8 cellular contexts compared by ENCODE assay signal in genomic region chr12:42326466-42327226, GRCh38. TPM values are rescaled to one million over a fixed set of nuclear protein-coding genes. Genes with fewer than 3 reads are reported as not detected.
A peak's percentile ranks its signal among the peaks of the same experiment; 100 is the strongest.
DNase-seq lines count a peak whose midpoint lies in the region; ATAC-seq and TF ChIP-seq lines count a peak whose summit lies in the region.

No MANE protein-coding gene starts in this region.

- H2AFZ ChIP-seq in neural progenitor cell (replicated peaks), result peak overlapping the region; percentile 85

- peaks cover 6% of the 10 kb centered on the region for H3F3A ChIP-seq in neural progenitor cell (ENCODE audit: low read depth)

- H3K27me3 ChIP-seq in CD4-positive, alpha-beta T cell (ENCODE audit: control insufficient read depth, insufficient read depth, low read length), result no peaks in the 10 kb centered on the region
- no peaks in the 10 kb centered on the region for H3K27me3 ChIP-seq in HUES48 (ENCODE audit: control insufficient read depth, insufficient read depth, low read length)
- no peaks in the 10 kb centered on the region for H3K27me3 ChIP-seq in neural progenitor cell

- POLR2A ChIA-PET in CD4-positive, alpha-beta T cell (lab: Charles Lee), result interaction anchor here (0.6 to 2.0 kb wide), 8 partner anchors 88 to 1509 kb away, joined by 3 to 11 read pairs (median 4); partner anchors contain the start of genes GXYLT1, IRAK4, PUS7L and TMEM117
- POLR2A ChIA-PET in activated CD4-positive, alpha-beta memory T cell treated with anti-CD3 and anti-CD28 coated beads for 36 hours (lab: Charles Lee), result interaction anchor here (0.6 to 1.6 kb wide), 2 partner anchors 19 to 27 kb away, joined by 3 to 7 read pairs; no protein-coding TSS in a partner anchor

- H3K9ac ChIP-seq in HUES48 (ENCODE audit: low read depth, low read length) (peak overlapping the region; percentile 74), neural progenitor cell (peak overlapping the region; percentile 78)

- intact Hi-C loops in CD4-positive, alpha-beta T cell (cut with DNase I, micrococcal nuclease), result loop anchor here (2.0 kb wide), 4 partner anchors 88 to 188 kb away; partner anchors contain the start of genes GXYLT1 (in 1 of the 2) and YAF2 (in 1 of the 2)
- intact Hi-C loops in activated CD4-positive, alpha-beta memory T cell treated with anti-CD3 and anti-CD28 coated beads for 36 hours (cut with micrococcal nuclease), result loop anchor here (1.0 to 5.0 kb wide), 8 partner anchors 16 to 228 kb away; no protein-coding TSS in a partner anchor

- H3K4me2 ChIP-seq in neural progenitor cell, result peak overlapping the region; percentile 82

- peak overlapping the region; percentile 90 for H3K4me3 ChIP-seq in HUES48 (ENCODE audit: low read depth, low read length)
- H3K4me3 ChIP-seq in neural progenitor cell, result peak overlapping the region; percentile 79

- TF ChIP-seq CTCF in CD4-positive, alpha-beta T cell (IDR thresholded peaks at IDR 0.05), result no peak
- TF ChIP-seq CTCF in neural progenitor cell (IDR thresholded peaks at IDR 0.05), result no peak

- peaks cover 43% of the 10 kb centered on the region for H4K20me1 ChIP-seq in neural progenitor cell (ENCODE audit: low read depth)

- peak overlapping the region; percentile 79 for H3K27ac ChIP-seq in CD4-positive, alpha-beta T cell (ENCODE audit: low read depth, low read length)
- H3K27ac ChIP-seq in HUES48 (ENCODE audit: low read depth, low read length), result peak overlapping the region; percentile 96
- H3K27ac ChIP-seq in neural progenitor cell, result peak overlapping the region; percentile 88

- no peaks in the 10 kb centered on the region for H3K9me3 ChIP-seq in CD4-positive, alpha-beta T cell (ENCODE audit: control insufficient read depth, low read length)
- H3K9me3 ChIP-seq in HUES48 (ENCODE audit: control insufficient read depth, insufficient read depth, low read length) (no peaks in the 10 kb centered on the region), neural progenitor cell (ENCODE audit: low read depth) (no peaks in the 10 kb centered on the region)

- H3K36me3 Mint-ChIP-seq in CD4-positive, alpha-beta T cell (ENCODE audit: low read depth), result peaks cover 39% of the 10 kb centered on the region
- peaks cover 11% of the 10 kb centered on the region for H3K36me3 Mint-ChIP-seq in activated CD4-positive, alpha-beta memory T cell treated with anti-CD3 and anti-CD28 coated beads for 36 hours
- H3K36me3 Mint-ChIP-seq in neural progenitor cell, result peaks cover 1% of the 10 kb centered on the region

- CTCF ChIA-PET in CD4-positive, alpha-beta T cell (lab: Charles Lee), result interaction anchor here (0.7 to 1.8 kb wide), 3 partner anchors 31 to 175 kb away, joined by 3 to 4 read pairs (median 4); no protein-coding TSS in a partner anchor
- CTCF ChIA-PET in activated CD4-positive, alpha-beta memory T cell treated with anti-CD3 and anti-CD28 coated beads for 36 hours (lab: Charles Lee), result interaction anchor here (0.9 to 2.8 kb wide), 4 partner anchors 9 to 200 kb away, joined by 3 to 8 read pairs (median 4); partner anchors contain the start of gene GXYLT1

- H3K9me3 Mint-ChIP-seq in CD4-positive, alpha-beta T cell, result no peaks in the 10 kb centered on the region
- H3K9me3 Mint-ChIP-seq in activated CD4-positive, alpha-beta memory T cell treated with anti-CD3 and anti-CD28 coated beads for 36 hours, result no peaks in the 10 kb centered on the region
- H3K9me3 Mint-ChIP-seq in neural progenitor cell, result no peaks in the 10 kb centered on the region

- H3K4me1 ChIP-seq in HUES48 (ENCODE audit: control insufficient read depth, insufficient read depth, low read length), result peaks cover 22% of the 10 kb centered on the region
- H3K4me1 ChIP-seq in neural progenitor cell, result peaks cover 13% of the 10 kb centered on the region

- H3K27ac Mint-ChIP-seq in CD4-positive, alpha-beta T cell, result peak overlapping the region; percentile 97
- peak overlapping the region; percentile 91 for H3K27ac Mint-ChIP-seq in activated CD4-positive, alpha-beta memory T cell treated with anti-CD3 and anti-CD28 coated beads for 36 hours
- peak overlapping the region; percentile 97 for H3K27ac Mint-ChIP-seq in neural progenitor cell

- H3K36me3 ChIP-seq in HUES48 (ENCODE audit: control insufficient read depth, insufficient read depth, low read length) (peaks cover 15% of the 10 kb centered on the region), neural progenitor cell (peaks cover 11% of the 10 kb centered on the region)

- peaks cover 74% of the 10 kb centered on the region for H3K79me2 ChIP-seq in neural progenitor cell (ENCODE audit: low read depth)

- peak; percentile 36 for ATAC-seq in CD4-positive, alpha-beta T cell (ENCODE audit: poor library complexity)
- ATAC-seq in GM19043 (IDR thresholded peaks at IDR 0.05; ENCODE audit: low read depth, unreplicated experiment), result peak; percentile 19

- peak in 1 of 10 experiments; percentile 16 for DNase-seq in CD4-positive, alpha-beta T cell
- DNase-seq in activated CD4-positive, alpha-beta memory T cell treated with anti-CD3 and anti-CD28 coated beads for 36 hours, result peak; percentile 25
- DNase-seq in fibroblast of peridontal ligament (ENCODE audit: extremely low read depth) (peak; percentile 65), neural progenitor cell (ENCODE audit: low spot score) (peak; percentile 11), NCI-H1092 (lab: John Stamatoyannopoulos, UW) (no peak)
- DNase-seq in activated CD8-positive, alpha-beta memory T cell treated with anti-CD3 and anti-CD28 coated beads, Interleukin-2, amount 50 U/mL, for 4 hours, result no peak

- H3K27me3 Mint-ChIP-seq in CD4-positive, alpha-beta T cell, result no peaks in the 10 kb centered on the region
- no peaks in the 10 kb centered on the region for H3K27me3 Mint-ChIP-seq in activated CD4-positive, alpha-beta memory T cell treated with anti-CD3 and anti-CD28 coated beads for 36 hours
- no peaks in the 10 kb centered on the region for H3K27me3 Mint-ChIP-seq in neural progenitor cell (ENCODE audit: insufficient read depth, low read depth)

- peaks cover 68% of the 10 kb centered on the region for H3K4me1 Mint-ChIP-seq in CD4-positive, alpha-beta T cell (ENCODE audit: low read depth)
- H3K4me1 Mint-ChIP-seq in activated CD4-positive, alpha-beta memory T cell treated with anti-CD3 and anti-CD28 coated beads for 36 hours (ENCODE audit: low read depth), result peaks cover 46% of the 10 kb centered on the region
- peaks cover 21% of the 10 kb centered on the region for H3K4me1 Mint-ChIP-seq in neural progenitor cell

- peak overlapping the region; percentile 99 for H3K4me3 Mint-ChIP-seq in CD4-positive, alpha-beta T cell
- H3K4me3 Mint-ChIP-seq in activated CD4-positive, alpha-beta memory T cell treated with anti-CD3 and anti-CD28 coated beads for 36 hours, result peak overlapping the region; percentile 91
- H3K4me3 Mint-ChIP-seq in neural progenitor cell, result peak overlapping the region; percentile 97

RNA-seq across cellular contexts. Expression of gene PPHLN1, which starts 0.7 kb away (rescaled TPM):
- 100 to 1,000 TPM; 100 to 105 TPM for total RNA-seq in CD4-positive, alpha-beta T cell
- total RNA-seq in activated CD4-positive, alpha-beta memory T cell treated with anti-CD3 and anti-CD28 coated beads for 36 hours, result 10 to 100 TPM; 79.9 to 81.3 TPM
- total RNA-seq in neural progenitor cell (ENCODE audit: low replicate concordance), result 81.5 and 95.5 TPM in 2 replicates

RNA-seq across cellular contexts. Expression of gene ZCRB1, which starts 0.8 kb away (rescaled TPM):
- 10 to 100 TPM; 30.3 to 31.4 TPM for total RNA-seq in CD4-positive, alpha-beta T cell
- total RNA-seq in activated CD4-positive, alpha-beta memory T cell treated with anti-CD3 and anti-CD28 coated beads for 36 hours, result 10 to 100 TPM; 80.1 to 88.1 TPM
- total RNA-seq in neural progenitor cell (ENCODE audit: low replicate concordance), result 45.9 and 84.7 TPM in 2 replicates

Comparison
In these comparisons a context has a peak if more than half of its experiments do, and no peak if none do; other contexts are left out.
1. DNase-seq: peak in activated CD4-positive, alpha-beta memory T cell treated with anti-CD3 and anti-CD28 coated beads for 36 hours (single experiment), fibroblast of peridontal ligament (single experiment) and neural progenitor cell (single experiment); none in NCI-H1092 (single experiment) and activated CD8-positive, alpha-beta memory T cell treated with anti-CD3 and anti-CD28 coated beads, Interleukin-2, amount 50 U/mL, for 4 hours (single experiment).
2. Peak in every context shown above with its lines, with median percentiles within 50 percentile points of each other: H3K27ac ChIP-seq, H3K27ac Mint-ChIP-seq and H3K4me3 Mint-ChIP-seq.